ENCODE assay signal across 15 cellular contexts in genomic region chr7:76343931-76344321, GRCh38.
"Had no signal": no experiment of that assay in that cellular context is flagged by ENCODE, and none has a peak within 500 bp of the region (broad histone marks: within the 10 kb centered on the region; RNA-seq: fewer than 3 reads in every experiment).

No MANE protein-coding gene starts in this region.

- H3K27me3 Mint-ChIP-seq: stimulated activated naive B cell treated with anti-CD40 and anti-IgM and Interleukin-4, amounts not matched to agents 10 μg/mL and 1 μg/mL and 100 μg/mL, for 72 hours had no signal

- ATAC-seq: body of pancreas; right cardiac atrium; stimulated activated naive B cell treated with anti-CD40 and anti-IgM and Interleukin-4, amounts not matched to agents 10 μg/mL and 1 μg/mL and 100 μg/mL, for 72 hours; upper lobe of right lung had no signal

- H3K27ac ChIP-seq: body of pancreas, parathyroid adenoma, upper lobe of right lung had no signal

- H3K4me3 ChIP-seq: body of pancreas, lung, spleen, upper lobe of right lung had no signal

- H3K4me3 Mint-ChIP-seq: stimulated activated naive B cell treated with anti-CD40 and anti-IgM and Interleukin-4, amounts not matched to agents 10 μg/mL and 1 μg/mL and 100 μg/mL, for 72 hours; T-helper 2 cell treated with Interferon-gamma antibody and Interleukin-4, amounts not matched to agents 5 μg/mL and 100 μg/mL, for 36 hours had no signal

- DNase-seq: activated gamma-delta T cell; body of pancreas; cerebellar nuclear complex; dermis blood vessel endothelial cell; hippocampal formation; kidney glomerular epithelial cell; midbrain; right cardiac atrium; SIG-M5; spleen; stimulated activated naive B cell treated with anti-CD40 and anti-IgM and Interleukin-4, amounts not matched to agents 10 μg/mL and 1 μg/mL and 100 μg/mL, for 72 hours; upper lobe of right lung had no signal

- H3K27me3 ChIP-seq: body of pancreas, spleen, upper lobe of right lung had no signal

- H3K9me3 Mint-ChIP-seq: stimulated activated naive B cell treated with anti-CD40 and anti-IgM and Interleukin-4, amounts not matched to agents 10 μg/mL and 1 μg/mL and 100 μg/mL, for 72 hours; T-helper 2 cell treated with Interferon-gamma antibody and Interleukin-4, amounts not matched to agents 5 μg/mL and 100 μg/mL, for 36 hours had no signal

- H3K9ac ChIP-seq: parathyroid adenoma had no signal

- H3K9me3 ChIP-seq: body of pancreas, spleen, upper lobe of right lung had no signal
